ENCODE assay signal across 9 cellular contexts in genomic region chr17:7313890-7314718, GRCh38. TPM values are rescaled to one million over a fixed set of nuclear protein-coding genes. Genes with fewer than 3 reads are reported as not detected.
DNase-seq lines count a peak whose midpoint lies in the region; ATAC-seq and TF ChIP-seq lines count a peak whose summit lies in the region.
"Had no signal": no experiment of that assay in that cellular context is flagged by ENCODE, and none has a peak within 500 bp of the region (broad histone marks: within the 10 kb centered on the region; RNA-seq: fewer than 3 reads in every experiment).

No MANE protein-coding gene starts in this region.

- peak overlapping the region; percentile 82 for H3K27ac ChIP-seq in cardiac muscle cell
- H3K27ac ChIP-seq in tibial artery, result peak overlapping the region; percentile 89 to 92

- peaks cover 53% of the 10 kb centered on the region for H3K36me3 ChIP-seq in cardiac muscle cell
- H3K36me3 ChIP-seq in tibial artery, result peaks cover 45 to 77% (median 68%) of the 10 kb centered on the region in 3 donors

- H3K27me3 Mint-ChIP-seq in activated T-helper 2 cell treated with anti-CD3 and anti-CD28 coated beads, Interferon-gamma antibody, Interleukin-2, Interleukin-4, amounts not matched to agents 10 μg/mL and 5 μg/mL and 100 μg/mL, durations not matched to agents 14 hours and 24 hours and 36 hours (ENCODE audit: low read depth), result no peaks in the 10 kb centered on the region

- H3K9me3 ChIP-seq in cardiac muscle cell (ENCODE audit: low read depth) (no peaks in the 10 kb centered on the region), tibial artery (no peaks in the 10 kb centered on the region)

- peak overlapping the region; percentile 65 for H3K27ac Mint-ChIP-seq in activated T-helper 2 cell treated with anti-CD3 and anti-CD28 coated beads, Interferon-gamma antibody, Interleukin-2, Interleukin-4, amounts not matched to agents 10 μg/mL and 5 μg/mL and 100 μg/mL, durations not matched to agents 14 hours and 24 hours and 36 hours

- peaks cover 77% of the 10 kb centered on the region for H3K36me3 Mint-ChIP-seq in activated T-helper 2 cell treated with anti-CD3 and anti-CD28 coated beads, Interferon-gamma antibody, Interleukin-2, Interleukin-4, amounts not matched to agents 10 μg/mL and 5 μg/mL and 100 μg/mL, durations not matched to agents 14 hours and 24 hours and 36 hours (ENCODE audit: low read depth)

- peaks cover 15% of the 10 kb centered on the region for H3K4me1 ChIP-seq in cardiac muscle cell (ENCODE audit: low read depth)
- H3K4me1 ChIP-seq in tibial artery, result peaks cover 0 to 58% (median 43%) of the 10 kb centered on the region in 4 donors

- peak overlapping the region; percentile 81 for H3K4me3 Mint-ChIP-seq in activated T-helper 2 cell treated with anti-CD3 and anti-CD28 coated beads, Interferon-gamma antibody, Interleukin-2, Interleukin-4, amounts not matched to agents 10 μg/mL and 5 μg/mL and 100 μg/mL, durations not matched to agents 14 hours and 24 hours and 36 hours (ENCODE audit: low read depth)

- H3K9me3 Mint-ChIP-seq in activated T-helper 2 cell treated with anti-CD3 and anti-CD28 coated beads, Interferon-gamma antibody, Interleukin-2, Interleukin-4, amounts not matched to agents 10 μg/mL and 5 μg/mL and 100 μg/mL, durations not matched to agents 14 hours and 24 hours and 36 hours, result no peaks in the 10 kb centered on the region

- H3K27me3 ChIP-seq in cardiac muscle cell (no peaks in the 10 kb centered on the region), tibial artery (no peaks in the 10 kb centered on the region)

- no peak for DNase-seq in cardiac muscle cell (ENCODE audit: low read depth in 1 of 2, low spot score in 1 of 2)
- DNase-seq in Right ventricle myocardium inferior (ENCODE audit: missing footprints), result no peak
- DNase-seq in activated T-helper 2 cell treated with anti-CD3 and anti-CD28 coated beads, Interferon-gamma antibody, Interleukin-2, Interleukin-4, amounts not matched to agents 10 μg/mL and 5 μg/mL and 100 μg/mL, durations not matched to agents 14 hours and 24 hours and 36 hours (ENCODE audit: low spot score), result no peak
- DNase-seq in kidney glomerular epithelial cell (lab: John Stamatoyannopoulos, UW), result peak; percentile 31
- DNase-seq in tibial artery, result no peak
- DNase-seq in cerebellar nuclear complex (lab: John Stamatoyannopoulos, UW), result no peak

- TF ChIP-seq CTCF in cardiac muscle cell (IDR thresholded peaks at IDR 0.05; ENCODE audit: low read depth, low read length) (no peak), tibial artery (IDR thresholded peaks at IDR 0.05) (no peak)

- intact Hi-C loops in Right ventricle myocardium inferior (cut with DNase I), result no loop called here
- intact Hi-C loops in activated T-helper 2 cell treated with anti-CD3 and anti-CD28 coated beads, Interferon-gamma antibody, Interleukin-2, Interleukin-4, amounts not matched to agents 10 μg/mL and 5 μg/mL and 100 μg/mL, durations not matched to agents 14 hours and 24 hours and 36 hours (cut with micrococcal nuclease), result loop anchor here (2.0 kb wide), 1 partner anchor 171 kb away; the partner anchor contains the start of gene POLR2A
- intact Hi-C loops in tibial artery (cut with DNase I; ENCODE audit: low total_unique reads), result no loop called here

- peaks cover 48% of the 10 kb centered on the region for H3K4me1 Mint-ChIP-seq in activated T-helper 2 cell treated with anti-CD3 and anti-CD28 coated beads, Interferon-gamma antibody, Interleukin-2, Interleukin-4, amounts not matched to agents 10 μg/mL and 5 μg/mL and 100 μg/mL, durations not matched to agents 14 hours and 24 hours and 36 hours (ENCODE audit: low read depth)

- H3K4me3 ChIP-seq in cardiac muscle cell, result peak overlapping the region; percentile 90
- H3K4me3 ChIP-seq in tibial artery, result peak overlapping the region; percentile 77 to 78

- ATAC-seq in Right ventricle myocardium inferior (no peak), HG03571 (IDR thresholded peaks at IDR 0.05; ENCODE audit: unreplicated experiment) (no peak), GM18502 (IDR thresholded peaks at IDR 0.05; ENCODE audit: poor library complexity, unreplicated experiment) (no peak)

RNA-seq across cellular contexts. Expression of gene GPS2, which starts 1.1 kb away (rescaled TPM):
- 59.9 and 76.2 TPM in 2 replicates for total RNA-seq in cardiac muscle cell
- 68.7 and 97.4 TPM in 2 replicates for polyA plus RNA-seq in cardiac muscle cell
- total RNA-seq in Right ventricle myocardium inferior, result 70.3 TPM
- 57.6 and 64.9 TPM in 2 replicates for total RNA-seq in activated T-helper 2 cell treated with anti-CD3 and anti-CD28 coated beads, Interferon-gamma antibody, Interleukin-2, Interleukin-4, amounts not matched to agents 10 μg/mL and 5 μg/mL and 100 μg/mL, durations not matched to agents 14 hours and 24 hours and 36 hours

RNA-seq across cellular contexts. Expression of gene EIF5A, which starts 6.7 kb away (rescaled TPM):
- total RNA-seq in cardiac muscle cell (319 and 545 TPM in 2 replicates), Right ventricle myocardium inferior (326 TPM)
- 719 and 988 TPM in 2 replicates for polyA plus RNA-seq in cardiac muscle cell
- 1,189 and 1,199 TPM in 2 replicates for total RNA-seq in activated T-helper 2 cell treated with anti-CD3 and anti-CD28 coated beads, Interferon-gamma antibody, Interleukin-2, Interleukin-4, amounts not matched to agents 10 μg/mL and 5 μg/mL and 100 μg/mL, durations not matched to agents 14 hours and 24 hours and 36 hours

RNA-seq across cellular contexts. Expression of gene NEURL4, which starts 15.0 kb away (rescaled TPM):
- total RNA-seq in cardiac muscle cell (25.3 and 32.4 TPM in 2 replicates), Right ventricle myocardium inferior (30.8 TPM)
- 12.2 and 15.5 TPM in 2 replicates for polyA plus RNA-seq in cardiac muscle cell
- total RNA-seq in activated T-helper 2 cell treated with anti-CD3 and anti-CD28 coated beads, Interferon-gamma antibody, Interleukin-2, Interleukin-4, amounts not matched to agents 10 μg/mL and 5 μg/mL and 100 μg/mL, durations not matched to agents 14 hours and 24 hours and 36 hours, result 45.7 and 47.7 TPM in 2 replicates

RNA-seq across cellular contexts. Expression of gene YBX2, which starts 19.7 kb away (rescaled TPM):
- total RNA-seq in cardiac muscle cell (27.8 and 56.2 TPM in 2 replicates), Right ventricle myocardium inferior (0.81 TPM)
- 20.9 and 32.7 TPM in 2 replicates for polyA plus RNA-seq in cardiac muscle cell
- 0.43 and 0.51 TPM in 2 replicates for total RNA-seq in activated T-helper 2 cell treated with anti-CD3 and anti-CD28 coated beads, Interferon-gamma antibody, Interleukin-2, Interleukin-4, amounts not matched to agents 10 μg/mL and 5 μg/mL and 100 μg/mL, durations not matched to agents 14 hours and 24 hours and 36 hours
- total RNA-seq: glomerular endothelial cell had no signal

RNA-seq across cellular contexts. Expression of gene ACAP1, which starts 22.2 kb away (rescaled TPM):
- 1.4 and 6.9 TPM in 2 replicates for total RNA-seq in cardiac muscle cell
- polyA plus RNA-seq in cardiac muscle cell, result 25.9 and 32.1 TPM in 2 replicates
- total RNA-seq in Right ventricle myocardium inferior, result 14.0 TPM
- 361 and 382 TPM in 2 replicates for total RNA-seq in activated T-helper 2 cell treated with anti-CD3 and anti-CD28 coated beads, Interferon-gamma antibody, Interleukin-2, Interleukin-4, amounts not matched to agents 10 μg/mL and 5 μg/mL and 100 μg/mL, durations not matched to agents 14 hours and 24 hours and 36 hours
- total RNA-seq: glomerular endothelial cell had no signal
